ENCODE assay signal across 18 cellular contexts in the genomic region with DNA sequence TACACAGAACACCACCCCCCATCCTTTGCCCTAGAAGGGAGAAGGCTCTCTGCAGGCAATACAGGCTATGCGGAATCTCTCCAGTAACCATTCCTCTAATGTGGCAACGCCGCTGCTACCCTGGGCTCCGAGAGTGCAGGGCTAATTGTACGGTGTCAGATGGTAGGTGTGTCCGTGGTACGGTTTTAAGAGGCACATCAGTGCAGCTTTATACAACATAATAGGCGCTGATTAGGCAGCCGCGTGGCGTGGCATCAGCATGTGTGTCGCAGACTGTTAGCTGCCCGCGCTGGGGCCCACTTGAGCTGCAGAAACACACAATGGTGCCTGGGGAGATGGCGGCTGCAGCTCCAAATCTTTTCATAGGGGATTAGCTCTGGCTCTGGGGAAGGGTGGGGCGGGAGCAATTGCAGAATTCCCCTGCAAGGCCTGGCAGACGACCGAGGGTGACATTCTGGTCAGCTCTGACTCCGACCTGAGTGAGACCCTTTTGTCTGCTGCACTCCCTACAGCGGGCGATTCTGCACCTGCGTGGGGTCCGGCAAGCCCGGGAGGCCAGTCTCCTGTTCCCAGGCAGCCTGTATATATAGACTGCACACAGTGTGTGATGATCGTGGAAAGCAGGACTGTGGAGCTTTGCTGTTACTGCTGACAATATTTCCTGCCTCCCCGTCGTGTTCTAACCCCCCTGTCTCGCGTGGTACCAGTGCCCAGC.
DNase-seq lines count a peak whose midpoint lies in the region; ATAC-seq and TF ChIP-seq lines count a peak whose summit lies in the region.
"Had no signal": no experiment of that assay in that cellular context is flagged by ENCODE, and none has a peak within 500 bp of the region (broad histone marks: within the 10 kb centered on the region; RNA-seq: fewer than 3 reads in every experiment).

No MANE protein-coding gene starts in this region.

- H3K27me3 Mint-ChIP-seq in stimulated activated memory B cell treated with anti-CD40 and anti-IgM and Interleukin-4, amounts not matched to agents 10 μg/mL and 1 μg/mL and 100 μg/mL, for 72 hours = no peaks in the 10 kb centered on the region
- H3K27me3 Mint-ChIP-seq in T-helper 2 cell treated with Interferon-gamma antibody and Interleukin-4, amounts not matched to agents 5 μg/mL and 100 μg/mL, for 36 hours (ENCODE audit: low read depth) = no peaks in the 10 kb centered on the region
- H3K27me3 Mint-ChIP-seq: activated naive CD8-positive, alpha-beta T cell treated with anti-CD3 and anti-CD28 coated beads for 36 hours; naive thymus-derived CD8-positive, alpha-beta T cell had no signal

- no peaks in the 10 kb centered on the region for H3K36me3 Mint-ChIP-seq in stimulated activated memory B cell treated with anti-CD40 and anti-IgM and Interleukin-4, amounts not matched to agents 10 μg/mL and 1 μg/mL and 100 μg/mL, for 72 hours
- H3K36me3 Mint-ChIP-seq in T-helper 2 cell treated with Interferon-gamma antibody and Interleukin-4, amounts not matched to agents 5 μg/mL and 100 μg/mL, for 36 hours (ENCODE audit: low read depth) = no peaks in the 10 kb centered on the region
- H3K36me3 Mint-ChIP-seq: activated naive CD8-positive, alpha-beta T cell treated with anti-CD3 and anti-CD28 coated beads for 36 hours; CD8-positive, alpha-beta T cell; naive thymus-derived CD8-positive, alpha-beta T cell had no signal

- no peak overlapping the region for H3K27ac Mint-ChIP-seq in stimulated activated memory B cell treated with anti-CD40 and anti-IgM and Interleukin-4, amounts not matched to agents 10 μg/mL and 1 μg/mL and 100 μg/mL, for 72 hours
- no peak overlapping the region for H3K27ac Mint-ChIP-seq in T-helper 2 cell treated with Interferon-gamma antibody and Interleukin-4, amounts not matched to agents 5 μg/mL and 100 μg/mL, for 36 hours
- H3K27ac Mint-ChIP-seq: activated naive CD8-positive, alpha-beta T cell treated with anti-CD3 and anti-CD28 coated beads for 36 hours; CD8-positive, alpha-beta T cell; naive thymus-derived CD8-positive, alpha-beta T cell had no signal

- no peaks in the 10 kb centered on the region for H3K9me3 Mint-ChIP-seq in stimulated activated memory B cell treated with anti-CD40 and anti-IgM and Interleukin-4, amounts not matched to agents 10 μg/mL and 1 μg/mL and 100 μg/mL, for 72 hours
- H3K9me3 Mint-ChIP-seq in T-helper 2 cell treated with Interferon-gamma antibody and Interleukin-4, amounts not matched to agents 5 μg/mL and 100 μg/mL, for 36 hours = no peaks in the 10 kb centered on the region
- H3K9me3 Mint-ChIP-seq: activated naive CD8-positive, alpha-beta T cell treated with anti-CD3 and anti-CD28 coated beads for 36 hours had no signal

- no peak for TF ChIP-seq CTCF in GM10266 (IDR thresholded peaks at IDR 0.05; ENCODE audit: control insufficient read depth, insufficient read depth, low read depth, missing control alignments)

- ATAC-seq in stimulated activated memory B cell treated with anti-CD40 and anti-IgM and Interleukin-4, amounts not matched to agents 10 μg/mL and 1 μg/mL and 100 μg/mL, for 72 hours = peak; percentile 11
- ATAC-seq: A549; CD8-positive, alpha-beta T cell; naive thymus-derived CD8-positive, alpha-beta T cell had no signal

- DNase-seq in NCI-H2227 (lab: John Stamatoyannopoulos, UW; ENCODE audit: unreplicated experiment) (peak; percentile 0), NCI-H2227 treated with DMSO at 0.1 percent for 48 hours (lab: John Stamatoyannopoulos, UW) (no peak), amygdala (lab: John Stamatoyannopoulos, UW) (peak in 32 of 56 donors; percentile 3 to 73 (median 25)), inferior parietal cortex (ENCODE audit: extremely low spot score) (peak; percentile 56), GM10266 (ENCODE audit: extremely low spot score) (no peak), globus pallidus (ENCODE audit: low spot score) (no peak)
- no peak for DNase-seq in T-helper 2 cell treated with Interferon-gamma antibody and Interleukin-4, amounts not matched to agents 5 μg/mL and 100 μg/mL, for 36 hours (ENCODE audit: low spot score)
- DNase-seq: activated naive CD8-positive, alpha-beta T cell treated with anti-CD3 and anti-CD28 coated beads for 36 hours; CD8-positive, alpha-beta T cell; MM.1S; naive thymus-derived CD8-positive, alpha-beta T cell; NCI-H526 treated with DMSO at 0.1 percent for 48 hours; SHP77; stimulated activated naive CD4-positive, alpha-beta T cell treated with Interleukin-2 at 50 U/mL for 16 hours; T-helper 2 cell; uterus had no signal

- no peak overlapping the region for H3K4me3 Mint-ChIP-seq in stimulated activated memory B cell treated with anti-CD40 and anti-IgM and Interleukin-4, amounts not matched to agents 10 μg/mL and 1 μg/mL and 100 μg/mL, for 72 hours
- no peak overlapping the region for H3K4me3 Mint-ChIP-seq in T-helper 2 cell treated with Interferon-gamma antibody and Interleukin-4, amounts not matched to agents 5 μg/mL and 100 μg/mL, for 36 hours
- H3K4me3 Mint-ChIP-seq: activated naive CD8-positive, alpha-beta T cell treated with anti-CD3 and anti-CD28 coated beads for 36 hours; CD8-positive, alpha-beta T cell; naive thymus-derived CD8-positive, alpha-beta T cell had no signal

- no peaks in the 10 kb centered on the region for H3K4me1 Mint-ChIP-seq in stimulated activated memory B cell treated with anti-CD40 and anti-IgM and Interleukin-4, amounts not matched to agents 10 μg/mL and 1 μg/mL and 100 μg/mL, for 72 hours
- H3K4me1 Mint-ChIP-seq in T-helper 2 cell treated with Interferon-gamma antibody and Interleukin-4, amounts not matched to agents 5 μg/mL and 100 μg/mL, for 36 hours (ENCODE audit: low read depth) = no peaks in the 10 kb centered on the region
- H3K4me1 Mint-ChIP-seq: activated naive CD8-positive, alpha-beta T cell treated with anti-CD3 and anti-CD28 coated beads for 36 hours; naive thymus-derived CD8-positive, alpha-beta T cell had no signal

Comparison
In these comparisons a context has a peak if more than half of its experiments do, and no peak if none do; other contexts are left out.
1. DNase-seq: peak in NCI-H2227 (single experiment), amygdala (32 of 56) and inferior parietal cortex (single experiment); none in NCI-H2227 treated with DMSO at 0.1 percent for 48 hours (single experiment), GM10266 (single experiment), T-helper 2 cell treated with Interferon-gamma antibody and Interleukin-4, amounts not matched to agents 5 μg/mL and 100 μg/mL, for 36 hours (single experiment) and globus pallidus (single experiment).